ENCODE assay signal across 16 cellular contexts in the genomic region with DNA sequence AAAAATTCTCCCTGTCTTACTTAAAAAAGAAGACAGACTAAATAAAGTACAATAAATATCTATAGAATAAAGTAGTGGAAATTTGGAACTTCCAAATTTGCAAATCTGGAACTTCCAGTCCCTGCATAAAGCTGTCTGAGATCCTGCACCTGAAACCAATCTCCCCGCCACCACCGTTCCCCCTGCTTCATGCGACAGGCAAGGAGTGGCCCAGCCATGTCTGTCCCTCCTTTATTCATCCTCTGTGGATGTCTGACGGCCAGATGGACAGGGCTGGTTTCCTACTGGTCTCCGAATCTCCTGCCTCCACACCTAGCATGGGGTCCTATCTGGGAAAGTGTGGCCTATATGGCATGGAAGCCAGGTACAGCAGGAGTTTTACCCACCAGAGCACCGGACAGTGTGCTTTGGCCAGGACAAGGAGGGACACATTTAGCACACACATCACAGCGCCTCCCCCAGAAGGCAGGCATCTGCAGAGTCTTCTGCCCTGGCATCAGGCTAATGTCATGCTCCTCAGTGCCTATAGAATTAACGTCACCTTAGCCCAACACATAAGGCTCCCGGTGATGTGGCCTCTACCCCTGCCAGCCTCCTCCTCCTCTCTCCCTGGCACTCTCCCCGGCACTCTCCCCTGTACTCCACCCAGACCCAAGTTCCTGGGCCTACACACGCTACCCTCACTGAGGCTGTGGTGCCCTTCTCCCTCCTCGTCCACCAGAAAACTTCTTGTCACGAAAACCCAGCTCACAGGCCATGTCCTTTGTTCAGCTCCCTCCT.
DNase-seq lines count a peak whose midpoint lies in the region; ATAC-seq and TF ChIP-seq lines count a peak whose summit lies in the region.
"Had no signal": no experiment of that assay in that cellular context is flagged by ENCODE, and none has a peak within 500 bp of the region (broad histone marks: within the 10 kb centered on the region; RNA-seq: fewer than 3 reads in every experiment).

No MANE protein-coding gene starts in this region.

- no peaks in the 10 kb centered on the region for H3K9me3 ChIP-seq in spleen
- H3K9me3 ChIP-seq: body of pancreas, vagina had no signal

- no peak for ATAC-seq in activated CD8-positive, alpha-beta T cell treated with anti-CD3 and anti-CD28 coated beads for 36 hours
- no peak for ATAC-seq in GM21423 (IDR thresholded peaks at IDR 0.05; ENCODE audit: unreplicated experiment)

- H3K27me3 ChIP-seq in layer of hippocampus (ENCODE audit: control insufficient read depth, insufficient read depth, low read length) (no peaks in the 10 kb centered on the region), spleen (replicated peaks in 1 of 7) (no peaks in the 10 kb centered on the region)
- H3K27me3 ChIP-seq: body of pancreas, vagina had no signal

- CTCF ChIA-PET in activated CD8-positive, alpha-beta T cell treated with anti-CD3 and anti-CD28 coated beads for 36 hours (lab: Charles Lee): no interaction called here

- H3K4me1 Mint-ChIP-seq in HFFc6 (ENCODE audit: low read depth): peaks cover 52% of the 10 kb centered on the region
- peaks cover 7% of the 10 kb centered on the region for H3K4me1 Mint-ChIP-seq in activated CD8-positive, alpha-beta T cell treated with anti-CD3 and anti-CD28 coated beads for 36 hours (ENCODE audit: low read depth)

- H3K27ac ChIP-seq in layer of hippocampus (ENCODE audit: low read depth, low read length) (peak overlapping the region; percentile 46), spleen (peak overlapping the region; percentile 39 to 93 (median 86))
- H3K27ac ChIP-seq: KMS-11, vagina had no signal

- no peaks in the 10 kb centered on the region for H3K36me3 ChIP-seq in spleen
- H3K36me3 ChIP-seq: vagina had no signal

- no peak for TF ChIP-seq POLR2A in spleen (IDR thresholded peaks at IDR 0.05)

- peaks cover 15 to 97% (median 49%) of the 10 kb centered on the region in 6 donors for H3K4me1 ChIP-seq in spleen
- H3K4me1 ChIP-seq: body of pancreas had no signal

- H3K4me3 Mint-ChIP-seq in HFFc6: no peak overlapping the region
- H3K4me3 Mint-ChIP-seq in activated CD8-positive, alpha-beta T cell treated with anti-CD3 and anti-CD28 coated beads for 36 hours: no peak overlapping the region
- H3K4me3 Mint-ChIP-seq: CD4-positive, alpha-beta memory T cell; effector memory CD8-positive, alpha-beta T cell had no signal

- no peaks in the 10 kb centered on the region; the same call in 1 of the 2 replicates for H3K27me3 Mint-ChIP-seq in HFFc6 (ENCODE audit: insufficient read depth)
- H3K27me3 Mint-ChIP-seq in activated CD8-positive, alpha-beta T cell treated with anti-CD3 and anti-CD28 coated beads for 36 hours: no peaks in the 10 kb centered on the region
- H3K27me3 Mint-ChIP-seq: CD4-positive, alpha-beta memory T cell; effector memory CD8-positive, alpha-beta T cell had no signal

- DNase-seq in HFFc6: no peak
- DNase-seq in activated CD8-positive, alpha-beta T cell treated with anti-CD3 and anti-CD28 coated beads for 36 hours: no peak
- DNase-seq in spleen: peak; percentile 75
- no peak for DNase-seq in DMS79 (lab: John Stamatoyannopoulos, UW)
- no peak for DNase-seq in NCI-H510A (lab: John Stamatoyannopoulos, UW)
- DNase-seq: activated gamma-delta T cell treated with Interleukin-2 at 50 U/mL for 16 hours; CD4-positive, alpha-beta memory T cell; effector memory CD8-positive, alpha-beta T cell; foreskin melanocyte; NCI-H748 treated with DMSO at 0.1 percent for 48 hours; stimulated activated CD4-positive, alpha-beta T cell treated with anti-CD3 and anti-CD28 coated beads, Interleukin-2, amount 100 ng/mL, for 48 hours had no signal

- POLR2A ChIA-PET in activated CD8-positive, alpha-beta T cell treated with anti-CD3 and anti-CD28 coated beads for 36 hours (lab: Charles Lee): interaction anchor here (1.0 kb wide), 1 partner anchor 24 kb away, joined by 3 read pairs; no protein-coding TSS in a partner anchor

- no peak for TF ChIP-seq CTCF in HFFc6 (IDR thresholded peaks at IDR 0.05)
- no peak for TF ChIP-seq CTCF in activated CD8-positive, alpha-beta T cell treated with anti-CD3 and anti-CD28 coated beads for 36 hours (IDR thresholded peaks at IDR 0.05)
- TF ChIP-seq CTCF in spleen (IDR thresholded peaks at IDR 0.05 in 8 of 11, conservative IDR thresholded peaks at IDR 0.05 in 3 of 11): no peak

- peak overlapping the region; percentile 94 for H3K27ac Mint-ChIP-seq in HFFc6
- peak overlapping the region; percentile 4 for H3K27ac Mint-ChIP-seq in activated CD8-positive, alpha-beta T cell treated with anti-CD3 and anti-CD28 coated beads for 36 hours

- peak overlapping the region in 1 of 8 donors; percentile 56 for H3K4me3 ChIP-seq in spleen
- H3K4me3 ChIP-seq: body of pancreas, vagina had no signal

- H3K36me3 Mint-ChIP-seq in HFFc6 (ENCODE audit: low read depth): peaks cover 10% of the 10 kb centered on the region
- H3K36me3 Mint-ChIP-seq in activated CD8-positive, alpha-beta T cell treated with anti-CD3 and anti-CD28 coated beads for 36 hours (ENCODE audit: low read depth): no peaks in the 10 kb centered on the region

- 84 to 92% (median 88%) methylated on average over 13 of the region's 13 CpGs for WGBS in spleen, 5 donors

- intact Hi-C loops in activated CD8-positive, alpha-beta T cell treated with anti-CD3 and anti-CD28 coated beads for 36 hours (cut with micrococcal nuclease): no loop called here
- intact Hi-C loops in spleen (cut with DNase I; ENCODE audit: low total_unique reads): loop anchor here (10.0 kb wide), 1 partner anchor 95 kb away; no protein-coding TSS in a partner anchor

- peaks cover 4% of the 10 kb centered on the region for H3K9me3 Mint-ChIP-seq in HFFc6
- H3K9me3 Mint-ChIP-seq in activated CD8-positive, alpha-beta T cell treated with anti-CD3 and anti-CD28 coated beads for 36 hours: no peaks in the 10 kb centered on the region
- H3K9me3 Mint-ChIP-seq: CD4-positive, alpha-beta memory T cell; effector memory CD8-positive, alpha-beta T cell had no signal
